1 cellular context compared by ENCODE assay signal in the genomic region with DNA sequence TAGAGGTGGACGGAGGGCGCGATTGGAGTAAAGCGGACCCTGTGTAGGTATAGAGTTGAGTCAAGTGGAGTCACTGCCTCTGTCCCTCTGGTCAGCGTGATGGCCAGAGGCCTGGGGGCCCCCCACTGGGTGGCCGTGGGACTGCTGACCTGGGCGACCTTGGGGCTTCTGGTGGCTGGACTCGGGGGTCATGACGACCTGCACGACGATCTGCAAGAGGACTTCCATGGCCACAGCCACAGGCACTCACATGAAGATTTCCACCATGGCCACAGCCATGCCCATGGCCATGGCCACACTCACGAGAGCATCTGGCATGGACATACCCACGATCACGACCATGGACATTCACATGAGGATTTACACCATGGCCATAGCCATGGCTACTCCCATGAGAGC.
TF ChIP-seq lines count a peak whose summit lies in the region.

No MANE protein-coding gene starts in this region.

TF ChIP-seq in HepG2, 621 proteins besides CTCF, POLR2A, EP300 and RAD21 (continues in another document):
- TF ChIP-seq MAF1 (CRISPR knock-in tag; IDR thresholded peaks at IDR 0.05; ENCODE audit: borderline replicate concordance) (0 out of 2 replicates have a peak, but pooled peaks have one; percentile 46), HNF4A (CRISPR knock-in tag; IDR thresholded peaks at IDR 0.05) (peak; percentile 33; the same call in 1 of the 2 replicates), REXO4 (CRISPR knock-in tag; IDR thresholded peaks at IDR 0.05; ENCODE audit: borderline replicate concordance) (0 out of 2 replicates have a peak, but pooled peaks have one; percentile 17), ZBTB21 (CRISPR knock-in tag; IDR thresholded peaks at IDR 0.05) (no peak), ESRRA (CRISPR knock-in tag; IDR thresholded peaks at IDR 0.05; ENCODE audit: low read depth) (peak; percentile 13; the same call in 1 of the 2 replicates), MTERF4 (CRISPR knock-in tag; IDR thresholded peaks at IDR 0.05) (peak; percentile 82; the same call in 1 of the 2 replicates), MTA1 (CRISPR knock-in tag; IDR thresholded peaks at IDR 0.05; ENCODE audit: borderline replicate concordance) (no peak), GPN1 (CRISPR knock-in tag; IDR thresholded peaks at IDR 0.05; ENCODE audit: borderline replicate concordance) (peak; percentile 15; the same call in 1 of the 2 replicates), ZNF253 (CRISPR knock-in tag; IDR thresholded peaks at IDR 0.05; ENCODE audit: borderline replicate concordance) (peak; percentile 76; the same call in 1 of the 2 replicates), KLF12 (CRISPR knock-in tag; IDR thresholded peaks at IDR 0.05; ENCODE audit: borderline replicate concordance) (no peak), ZNF878 (CRISPR knock-in tag; IDR thresholded peaks at IDR 0.05) (0 out of 2 replicates have a peak, but pooled peaks have one; percentile 22), FOXJ3 (CRISPR knock-in tag; IDR thresholded peaks at IDR 0.05; ENCODE audit: borderline replicate concordance) (0 out of 2 replicates have a peak, but pooled peaks have one; percentile 8), SP5 (CRISPR knock-in tag; IDR thresholded peaks at IDR 0.05; ENCODE audit: borderline replicate concordance, low read depth) (no peak), CENPT (CRISPR knock-in tag; IDR thresholded peaks at IDR 0.05; ENCODE audit: low read depth) (peak; percentile 58; the same call in 1 of the 2 replicates), MYC (CRISPR knock-in tag; IDR thresholded peaks at IDR 0.05; ENCODE audit: borderline replicate concordance) (0 out of 2 replicates have a peak, but pooled peaks have one; percentile 17), HDAC2 (CRISPR knock-in tag; IDR thresholded peaks at IDR 0.05) (peak; percentile 7; the same call in 1 of the 2 replicates), ZNF749 (CRISPR knock-in tag; IDR thresholded peaks at IDR 0.05; ENCODE audit: borderline replicate concordance) (peak; percentile 28; the same call in 1 of the 2 replicates), KAT7 (CRISPR knock-in tag; IDR thresholded peaks at IDR 0.05; ENCODE audit: borderline replicate concordance) (peak; percentile 30; the same call in 1 of the 2 replicates), NCOA1 (CRISPR knock-in tag; IDR thresholded peaks at IDR 0.05) (0 out of 2 replicates have a peak, but pooled peaks have one; percentile 51), TFDP1 (CRISPR knock-in tag; IDR thresholded peaks at IDR 0.05; ENCODE audit: borderline replicate concordance) (no peak), AGO2 (optimal IDR thresholded peaks at IDR 0.05; ENCODE audit: low read depth, low read length) (peak; percentile 40), KDM6A (CRISPR knock-in tag; IDR thresholded peaks at IDR 0.05; ENCODE audit: low read depth) (no peak), PHB2 (IDR thresholded peaks at IDR 0.05; ENCODE audit: partially characterized antibody) (no peak), TBL1XR1 (IDR thresholded peaks at IDR 0.05; ENCODE audit: borderline replicate concordance, low read length, partially characterized antibody) (no peak), TBP (CRISPR knock-in tag; IDR thresholded peaks at IDR 0.05) (0 out of 2 replicates have a peak, but pooled peaks have one; percentile 40), LCORL (IDR thresholded peaks at IDR 0.05) (no peak), LCORL (CRISPR knock-in tag; IDR thresholded peaks at IDR 0.05) (0 out of 2 replicates have a peak, but pooled peaks have one; percentile 11), HOXA9 (CRISPR knock-in tag; IDR thresholded peaks at IDR 0.05; ENCODE audit: borderline replicate concordance) (no peak), AKNA (CRISPR knock-in tag; IDR thresholded peaks at IDR 0.05; ENCODE audit: borderline replicate concordance) (no peak), ZNF33B (CRISPR knock-in tag; IDR thresholded peaks at IDR 0.05) (no peak), ZSCAN21 (CRISPR knock-in tag; IDR thresholded peaks at IDR 0.05; ENCODE audit: borderline replicate concordance) (peak; percentile 45; the same call in 1 of the 2 replicates), CBFB (CRISPR knock-in tag; IDR thresholded peaks at IDR 0.05) (no peak), ZNF468 (CRISPR knock-in tag; IDR thresholded peaks at IDR 0.05) (0 out of 2 replicates have a peak, but pooled peaks have one; percentile 50), SAFB2 (CRISPR knock-in tag; IDR thresholded peaks at IDR 0.05; ENCODE audit: borderline replicate concordance, low read depth) (peak; percentile 42; the same call in 1 of the 2 replicates), ZNF768 (CRISPR knock-in tag; IDR thresholded peaks at IDR 0.05) (0 out of 2 replicates have a peak, but pooled peaks have one; percentile 27)
- TF ChIP-seq, protein P1, sequence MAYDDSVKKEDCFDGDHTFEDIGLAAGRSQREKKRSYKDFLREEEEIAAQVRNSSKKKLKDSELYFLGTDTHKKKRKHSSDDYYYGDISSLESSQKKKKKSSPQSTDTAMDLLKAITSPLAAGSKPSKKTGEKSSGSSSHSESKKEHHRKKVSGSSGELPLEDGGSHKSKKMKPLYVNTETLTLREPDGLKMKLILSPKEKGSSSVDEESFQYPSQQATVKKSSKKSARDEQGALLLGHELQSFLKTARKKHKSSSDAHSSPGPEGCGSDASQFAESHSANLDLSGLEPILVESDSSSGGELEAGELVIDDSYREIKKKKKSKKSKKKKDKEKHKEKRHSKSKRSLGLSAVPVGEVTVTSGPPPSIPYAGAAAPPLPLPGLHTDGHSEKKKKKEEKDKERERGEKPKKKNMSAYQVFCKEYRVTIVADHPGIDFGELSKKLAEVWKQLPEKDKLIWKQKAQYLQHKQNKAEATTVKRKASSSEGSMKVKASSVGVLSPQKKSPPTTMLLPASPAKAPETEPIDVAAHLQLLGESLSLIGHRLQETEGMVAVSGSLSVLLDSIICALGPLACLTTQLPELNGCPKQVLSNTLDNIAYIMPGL (CRISPR knock-in tag; IDR thresholded peaks at IDR 0.05; ENCODE audit: borderline replicate concordance in 1 of 2, low read depth in 1 of 2): peak in 1 of 2 experiments; percentile 57; a peak in 2 of 4 replicates
- TF ChIP-seq, protein P2, sequence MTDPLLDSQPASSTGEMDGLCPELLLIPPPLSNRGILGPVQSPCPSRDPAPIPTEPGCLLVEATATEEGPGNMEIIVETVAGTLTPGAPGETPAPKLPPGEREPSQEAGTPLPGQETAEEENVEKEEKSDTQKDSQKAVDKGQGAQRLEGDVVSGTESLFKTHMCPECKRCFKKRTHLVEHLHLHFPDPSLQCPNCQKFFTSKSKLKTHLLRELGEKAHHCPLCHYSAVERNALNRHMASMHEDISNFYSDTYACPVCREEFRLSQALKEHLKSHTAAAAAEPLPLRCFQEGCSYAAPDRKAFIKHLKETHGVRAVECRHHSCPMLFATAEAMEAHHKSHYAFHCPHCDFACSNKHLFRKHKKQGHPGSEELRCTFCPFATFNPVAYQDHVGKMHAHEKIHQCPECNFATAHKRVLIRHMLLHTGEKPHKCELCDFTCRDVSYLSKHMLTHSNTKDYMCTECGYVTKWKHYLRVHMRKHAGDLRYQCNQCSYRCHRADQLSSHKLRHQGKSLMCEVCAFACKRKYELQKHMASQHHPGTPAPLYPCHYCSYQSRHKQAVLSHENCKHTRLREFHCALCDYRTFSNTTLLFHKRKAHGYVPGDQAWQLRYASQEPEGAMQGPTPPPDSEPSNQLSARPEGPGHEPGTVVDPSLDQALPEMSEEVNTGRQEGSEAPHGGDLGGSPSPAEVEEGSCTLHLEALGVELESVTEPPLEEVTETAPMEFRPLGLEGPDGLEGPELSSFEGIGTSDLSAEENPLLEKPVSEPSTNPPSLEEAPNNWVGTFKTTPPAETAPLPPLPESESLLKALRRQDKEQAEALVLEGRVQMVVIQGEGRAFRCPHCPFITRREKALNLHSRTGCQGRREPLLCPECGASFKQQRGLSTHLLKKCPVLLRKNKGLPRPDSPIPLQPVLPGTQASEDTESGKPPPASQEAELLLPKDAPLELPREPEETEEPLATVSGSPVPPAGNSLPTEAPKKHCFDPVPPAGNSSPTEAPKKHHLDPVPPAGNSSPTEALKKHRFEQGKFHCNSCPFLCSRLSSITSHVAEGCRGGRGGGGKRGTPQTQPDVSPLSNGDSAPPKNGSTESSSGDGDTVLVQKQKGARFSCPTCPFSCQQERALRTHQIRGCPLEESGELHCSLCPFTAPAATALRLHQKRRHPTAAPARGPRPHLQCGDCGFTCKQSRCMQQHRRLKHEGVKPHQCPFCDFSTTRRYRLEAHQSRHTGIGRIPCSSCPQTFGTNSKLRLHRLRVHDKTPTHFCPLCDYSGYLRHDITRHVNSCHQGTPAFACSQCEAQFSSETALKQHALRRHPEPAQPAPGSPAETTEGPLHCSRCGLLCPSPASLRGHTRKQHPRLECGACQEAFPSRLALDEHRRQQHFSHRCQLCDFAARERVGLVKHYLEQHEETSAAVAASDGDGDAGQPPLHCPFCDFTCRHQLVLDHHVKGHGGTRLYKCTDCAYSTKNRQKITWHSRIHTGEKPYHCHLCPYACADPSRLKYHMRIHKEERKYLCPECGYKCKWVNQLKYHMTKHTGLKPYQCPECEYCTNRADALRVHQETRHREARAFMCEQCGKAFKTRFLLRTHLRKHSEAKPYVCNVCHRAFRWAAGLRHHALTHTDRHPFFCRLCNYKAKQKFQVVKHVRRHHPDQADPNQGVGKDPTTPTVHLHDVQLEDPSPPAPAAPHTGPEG (CRISPR knock-in tag; IDR thresholded peaks at IDR 0.05): peak; percentile 35; the same call in 1 of the 2 replicates
- TF ChIP-seq, protein P3, sequence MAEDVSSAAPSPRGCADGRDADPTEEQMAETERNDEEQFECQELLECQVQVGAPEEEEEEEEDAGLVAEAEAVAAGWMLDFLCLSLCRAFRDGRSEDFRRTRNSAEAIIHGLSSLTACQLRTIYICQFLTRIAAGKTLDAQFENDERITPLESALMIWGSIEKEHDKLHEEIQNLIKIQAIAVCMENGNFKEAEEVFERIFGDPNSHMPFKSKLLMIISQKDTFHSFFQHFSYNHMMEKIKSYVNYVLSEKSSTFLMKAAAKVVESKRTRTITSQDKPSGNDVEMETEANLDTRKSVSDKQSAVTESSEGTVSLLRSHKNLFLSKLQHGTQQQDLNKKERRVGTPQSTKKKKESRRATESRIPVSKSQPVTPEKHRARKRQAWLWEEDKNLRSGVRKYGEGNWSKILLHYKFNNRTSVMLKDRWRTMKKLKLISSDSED (CRISPR knock-in tag; IDR thresholded peaks at IDR 0.05): 0 out of 2 replicates have a peak, but pooled peaks have one; percentile 72
- TF ChIP-seq, protein P4, sequence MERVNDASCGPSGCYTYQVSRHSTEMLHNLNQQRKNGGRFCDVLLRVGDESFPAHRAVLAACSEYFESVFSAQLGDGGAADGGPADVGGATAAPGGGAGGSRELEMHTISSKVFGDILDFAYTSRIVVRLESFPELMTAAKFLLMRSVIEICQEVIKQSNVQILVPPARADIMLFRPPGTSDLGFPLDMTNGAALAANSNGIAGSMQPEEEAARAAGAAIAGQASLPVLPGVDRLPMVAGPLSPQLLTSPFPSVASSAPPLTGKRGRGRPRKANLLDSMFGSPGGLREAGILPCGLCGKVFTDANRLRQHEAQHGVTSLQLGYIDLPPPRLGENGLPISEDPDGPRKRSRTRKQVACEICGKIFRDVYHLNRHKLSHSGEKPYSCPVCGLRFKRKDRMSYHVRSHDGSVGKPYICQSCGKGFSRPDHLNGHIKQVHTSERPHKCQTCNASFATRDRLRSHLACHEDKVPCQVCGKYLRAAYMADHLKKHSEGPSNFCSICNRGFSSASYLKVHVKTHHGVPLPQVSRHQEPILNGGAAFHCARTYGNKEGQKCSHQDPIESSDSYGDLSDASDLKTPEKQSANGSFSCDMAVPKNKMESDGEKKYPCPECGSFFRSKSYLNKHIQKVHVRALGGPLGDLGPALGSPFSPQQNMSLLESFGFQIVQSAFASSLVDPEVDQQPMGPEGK (CRISPR knock-in tag; IDR thresholded peaks at IDR 0.05): peak; percentile 31; the same call in 1 of the 2 replicates
